In genomic region chr2:133886735-133887675, GRCh38 we compare ENCODE assay signal across 8 cellular contexts.
A peak's percentile ranks its signal among the peaks of the same experiment; 100 is the strongest.
DNase-seq lines count a peak whose midpoint lies in the region; ATAC-seq and TF ChIP-seq lines count a peak whose summit lies in the region.

No MANE protein-coding gene starts in this region.

- H3K4me3 Mint-ChIP-seq in CD4-positive, alpha-beta T cell: no peak overlapping the region

- no peak overlapping the region for H3K27ac ChIP-seq in CD4-positive, alpha-beta T cell (ENCODE audit: low read depth, low read length)
- H3K27ac ChIP-seq in OCI-LY1 (ENCODE audit: low read depth, low read length, poor library complexity, severe bottlenecking): no peak overlapping the region
- H3K27ac ChIP-seq in upper lobe of left lung: no peak overlapping the region

- no peaks in the 10 kb centered on the region for H3K9me3 ChIP-seq in CD4-positive, alpha-beta T cell (ENCODE audit: control insufficient read depth, low read length)
- H3K9me3 ChIP-seq in OCI-LY1 (ENCODE audit: low read length): no peaks in the 10 kb centered on the region
- H3K9me3 ChIP-seq in upper lobe of left lung: no peaks in the 10 kb centered on the region

- DNase-seq in CD4-positive, alpha-beta T cell: peak; percentile 14 to 46 (median 32)
- DNase-seq in HuH-7 (ENCODE audit: low spot score) (peak; percentile 56), fibroblast of villous mesenchyme (ENCODE audit: low read depth) (peak; percentile 68), nucleus accumbens (lab: John Stamatoyannopoulos, UW) (peak in 47 of 56 donors; percentile 8 to 86 (median 49)), upper lobe of left lung (peak in 1 of 2 donors; percentile 70)
- peak; percentile 53 to 60 for DNase-seq in activated T-cell treated with anti-CD3 and anti-CD28 coated beads, Interleukin-2, amount 50 U/mL, for 48 hours

- H3K36me3 ChIP-seq in OCI-LY1 (ENCODE audit: insufficient read depth, low read length) (no peaks in the 10 kb centered on the region), upper lobe of left lung (no peaks in the 10 kb centered on the region)

- no peaks in the 10 kb centered on the region for H3K36me3 Mint-ChIP-seq in CD4-positive, alpha-beta T cell (ENCODE audit: low read depth)

- no peak overlapping the region for H3K4me2 ChIP-seq in OCI-LY1 (ENCODE audit: low read length)

- peak; percentile 54 for TF ChIP-seq CTCF in CD4-positive, alpha-beta T cell (IDR thresholded peaks at IDR 0.05)
- TF ChIP-seq CTCF in OCI-LY1 (IDR thresholded peaks at IDR 0.05; ENCODE audit: low read length) (peak; percentile 70), fibroblast of villous mesenchyme (IDR thresholded peaks at IDR 0.05; ENCODE audit: insufficient read depth, low read depth, low read length) (peak; percentile 69), upper lobe of left lung (IDR thresholded peaks at IDR 0.05) (peak; percentile 26 to 55 (median 45))

- POLR2A ChIA-PET in CD4-positive, alpha-beta T cell (lab: Charles Lee): interaction anchor here (0.6 to 0.8 kb wide), 3 partner anchors 237 to 524 kb away, joined by 3 to 4 read pairs (median 3); no protein-coding TSS in a partner anchor

- no peaks in the 10 kb centered on the region for H3K4me1 Mint-ChIP-seq in CD4-positive, alpha-beta T cell (ENCODE audit: low read depth)

- no peaks in the 10 kb centered on the region for H3F3A ChIP-seq in OCI-LY1 (ENCODE audit: insufficient read depth, low read length)

- intact Hi-C loops in CD4-positive, alpha-beta T cell (cut with DNase I, micrococcal nuclease): loop anchor here (1.0 to 5.0 kb wide), 6 partner anchors 230 to 1010 kb away; no protein-coding TSS in a partner anchor

- no peaks in the 10 kb centered on the region for H3K27me3 ChIP-seq in CD4-positive, alpha-beta T cell (ENCODE audit: control insufficient read depth, insufficient read depth, low read length)
- H3K27me3 ChIP-seq in OCI-LY1 (ENCODE audit: insufficient read depth, low read length) (no peaks in the 10 kb centered on the region), upper lobe of left lung (no peaks in the 10 kb centered on the region)

- WGBS in upper lobe of left lung, 2 donors: 38 to 40% methylated on average over 19 of the region's 19 CpGs

- no peak overlapping the region for H3K27ac Mint-ChIP-seq in CD4-positive, alpha-beta T cell

- H3K9me2 ChIP-seq in OCI-LY1 (ENCODE audit: low read depth, low read length): no peaks in the 10 kb centered on the region

- H3K4me1 ChIP-seq in OCI-LY1 (ENCODE audit: insufficient read depth, low read length, severe bottlenecking) (no peaks in the 10 kb centered on the region), upper lobe of left lung (peaks cover 0 to 5% (median 0%) of the 10 kb centered on the region in 4 donors)

- H3K4me3 ChIP-seq in OCI-LY1 (ENCODE audit: low read depth, low read length, poor library complexity, severe bottlenecking): no peak overlapping the region
- H3K4me3 ChIP-seq in fibroblast of villous mesenchyme (ENCODE audit: low read depth, low read length): no peak overlapping the region
- no peak overlapping the region for H3K4me3 ChIP-seq in upper lobe of left lung

- no peak for ATAC-seq in CD4-positive, alpha-beta T cell (ENCODE audit: poor library complexity)
- ATAC-seq in GM19397 (IDR thresholded peaks at IDR 0.05; ENCODE audit: unreplicated experiment): peak; percentile 73
- ATAC-seq in upper lobe of left lung (ENCODE audit: low FRiP score in 2 of 2): peak in 1 of 2 donors; percentile 73

- no peak overlapping the region for H2AFZ ChIP-seq in OCI-LY1 (ENCODE audit: low read length)

- CTCF ChIA-PET in CD4-positive, alpha-beta T cell (lab: Charles Lee): interaction anchor here (0.7 to 1.9 kb wide), 4 partner anchors 231 to 535 kb away, joined by 3 to 9 read pairs (median 4); no protein-coding TSS in a partner anchor

- TF ChIP-seq EP300 in upper lobe of left lung (IDR thresholded peaks at IDR 0.05): no peak

- H3K9me3 Mint-ChIP-seq in CD4-positive, alpha-beta T cell: no peaks in the 10 kb centered on the region

- TF ChIP-seq POLR2A in upper lobe of left lung (IDR thresholded peaks at IDR 0.05): no peak

- peaks cover 23% of the 10 kb centered on the region for H3K27me3 Mint-ChIP-seq in CD4-positive, alpha-beta T cell

- no peaks in the 10 kb centered on the region for H4K20me1 ChIP-seq in OCI-LY1 (ENCODE audit: insufficient read depth, low read length)

- H3K9ac ChIP-seq in OCI-LY1 (ENCODE audit: low read length): no peak overlapping the region

- no peaks in the 10 kb centered on the region for H3K79me2 ChIP-seq in OCI-LY1 (ENCODE audit: insufficient read depth, low read length)
